10 cellular contexts compared by ENCODE assay signal in genomic region chr13:45325806-45326205, GRCh38. TPM values are rescaled to one million over a fixed set of nuclear protein-coding genes. Genes with fewer than 3 reads are reported as not detected.
A peak's percentile ranks its signal among the peaks of the same experiment; 100 is the strongest.
DNase-seq lines count a peak whose midpoint lies in the region; ATAC-seq and TF ChIP-seq lines count a peak whose summit lies in the region.
"Had no signal": no experiment of that assay in that cellular context is flagged by ENCODE, and none has a peak within 500 bp of the region (broad histone marks: within the 10 kb centered on the region; RNA-seq: fewer than 3 reads in every experiment).

No MANE protein-coding gene starts in this region.

- 0 out of 2 replicates have a peak overlapping the region, but pooled peaks have one; percentile 7 for H3K27ac ChIP-seq in HL-60 (replicated peaks)
- H3K27ac ChIP-seq in thyroid gland = peak overlapping the region; percentile 13 to 77 (median 13)

- intact Hi-C loops in thyroid gland (cut with DNase I) = no loop called here

- no peak for TF ChIP-seq POLR2A in thyroid gland (IDR thresholded peaks at IDR 0.05)

- DNase-seq in HL-60 (ENCODE audit: low read depth in 1 of 2, low spot score in 1 of 2) (peak in 1 of 2 experiments; percentile 88), astrocyte of the hippocampus (ENCODE audit: low read depth, low spot score) (peak; percentile 69), kidney tubule cell (ENCODE audit: low spot score) (peak; percentile 78), thyroid gland (peak; percentile 42 to 57), G401 (ENCODE audit: low spot score) (no peak), NCI-H2029 (lab: John Stamatoyannopoulos, UW) (no peak)
- DNase-seq: naive thymus-derived CD8-positive, alpha-beta T cell; NCI-H2171 treated with DMSO at 0.1 percent for 48 hours had no signal

- H3K9me3 ChIP-seq in thyroid gland = no peaks in the 10 kb centered on the region

- no peaks in the 10 kb centered on the region for H3K36me3 ChIP-seq in thyroid gland

- TF ChIP-seq CTCF in HL-60 (IDR thresholded peaks at IDR 0.05; ENCODE audit: insufficient read depth, low read length) (no peak), thyroid gland (IDR thresholded peaks at IDR 0.05) (no peak)

- no peaks in the 10 kb centered on the region for H3K27me3 ChIP-seq in HL-60 (ENCODE audit: insufficient read depth, poor library complexity, severe bottlenecking)
- H3K27me3 ChIP-seq in thyroid gland = no peaks in the 10 kb centered on the region

- in situ Hi-C loops in G401 (cut with HindIII; ENCODE audit: low sequenced_read_pairs) = no loop called here

- ATAC-seq in GM21619 (IDR thresholded peaks at IDR 0.05; ENCODE audit: unreplicated experiment) = no peak
- ATAC-seq in HG03442 (IDR thresholded peaks at IDR 0.05; ENCODE audit: unreplicated experiment) = no peak
- ATAC-seq: naive thymus-derived CD8-positive, alpha-beta T cell had no signal

- H3K4me3 ChIP-seq in HL-60 (replicated peaks; ENCODE audit: insufficient read depth, low read length) (no peak overlapping the region), thyroid gland (replicated peaks in 1 of 3) (no peak overlapping the region)

- peaks cover 27 to 48% of the 10 kb centered on the region in 2 donors for H3K4me1 ChIP-seq in thyroid gland

- WGBS in thyroid gland, 2 donors = 43 to 46% methylated on average over 4 of the region's 4 CpGs

RNA-seq across cellular contexts. Expression of gene TPT1, which starts 15.2 kb away (rescaled TPM):
- total RNA-seq in thyroid gland = 1,000 to 10,000 TPM; 2,350 to 4,169 (median 2,632) TPM
- total RNA-seq in G401 (2014; rRNA removed; shearing (Covaris generic)) = 1,171 and 1,350 TPM in 2 replicates

Comparison
In these comparisons a context has a peak if more than half of its experiments do, and no peak if none do; other contexts are left out.
1. DNase-seq: peak in astrocyte of the hippocampus (single experiment), kidney tubule cell (single experiment) and thyroid gland (2 of 2); none in G401 (single experiment) and NCI-H2029 (single experiment).